In the genomic region with DNA sequence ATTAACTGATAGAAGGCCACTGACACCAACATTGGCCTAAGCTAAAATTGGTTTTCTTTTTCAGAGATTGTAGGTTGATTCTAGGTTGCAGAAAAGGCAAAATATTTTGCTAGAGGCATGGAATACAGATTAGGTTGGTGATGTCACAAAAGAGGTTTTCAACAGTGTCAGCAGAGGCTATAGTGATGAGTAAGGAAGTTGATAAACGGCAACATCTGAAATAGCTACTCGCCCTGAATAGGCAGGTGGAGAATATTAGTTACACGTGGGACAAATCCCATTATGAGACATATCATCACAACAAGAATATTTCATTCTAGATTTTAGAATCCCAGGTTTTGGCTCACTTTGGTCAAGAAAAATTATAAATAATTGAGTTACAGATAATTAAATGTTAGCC, we compare ENCODE assay signal across 14 cellular contexts.
"Had no signal": no experiment of that assay in that cellular context is flagged by ENCODE, and none has a peak within 500 bp of the region (broad histone marks: within the 10 kb centered on the region; RNA-seq: fewer than 3 reads in every experiment).

No MANE protein-coding gene starts in this region.

- ATAC-seq: left colon; mucosa of descending colon; stimulated activated effector memory CD8-positive, alpha-beta T cell treated with anti-CD3 and anti-CD28 coated beads, Interleukin-12 subunit alpha, Interleukin-12 subunit beta, amount 100 ng/mL, for 72 hours had no signal

- H3K4me3 ChIP-seq: lung, mucosa of descending colon, thyroid gland had no signal

- H3K27ac ChIP-seq: esophagus squamous epithelium, thyroid gland, vagina had no signal

- DNase-seq: activated CD4-positive, alpha-beta T cell treated with anti-CD3 and anti-CD28 coated beads for 1 hour; activated CD4-positive, alpha-beta T cell treated with anti-CD3 and anti-CD28 coated beads, Interleukin-2, amount 50 U/mL, for 48 hours; activated gamma-delta T cell treated with Interleukin-2 at 50 U/mL for 16 hours; activated naive CD8-positive, alpha-beta T cell treated with anti-CD3 and anti-CD28 coated beads for 36 hours; activated T-cell treated with anti-CD3 and anti-CD28 coated beads, Interleukin-2, amount 50 U/mL, for 48 hours; esophagus squamous epithelium; T-helper 9 cell; thyroid gland had no signal

- H3K9me3 ChIP-seq: esophagus squamous epithelium, mucosa of descending colon, pancreas, thyroid gland, vagina had no signal

- H3K27me3 ChIP-seq: pancreas, thyroid gland, vagina had no signal

- H3K36me3 ChIP-seq: esophagus squamous epithelium, pancreas, thyroid gland, vagina had no signal
